ENCODE assay signal across 24 cellular contexts in genomic region chr4:94671113-94671512, GRCh38.
DNase-seq lines count a peak whose midpoint lies in the region; ATAC-seq and TF ChIP-seq lines count a peak whose summit lies in the region.
"Had no signal": no experiment of that assay in that cellular context is flagged by ENCODE, and none has a peak within 500 bp of the region (broad histone marks: within the 10 kb centered on the region; RNA-seq: fewer than 3 reads in every experiment).

No MANE protein-coding gene starts in this region.

- no peak overlapping the region for H3K4me3 Mint-ChIP-seq in Calu3 (ENCODE audit: low read depth, unreplicated experiment)
- no peak overlapping the region for H3K4me3 Mint-ChIP-seq in glutamatergic neuron (ENCODE audit: unreplicated experiment)
- H3K4me3 Mint-ChIP-seq in progenitor cell of endocrine pancreas (ENCODE audit: low read depth) = no peak overlapping the region
- H3K4me3 Mint-ChIP-seq: CD8-positive, alpha-beta T cell had no signal

- H3K27me3 Mint-ChIP-seq in Calu3 (ENCODE audit: unreplicated experiment) = no peaks in the 10 kb centered on the region
- H3K27me3 Mint-ChIP-seq in glutamatergic neuron (ENCODE audit: unreplicated experiment) = no peaks in the 10 kb centered on the region
- H3K27me3 Mint-ChIP-seq in progenitor cell of endocrine pancreas = no peaks in the 10 kb centered on the region

- H3K27me3 ChIP-seq in heart left ventricle = no peaks in the 10 kb centered on the region
- no peaks in the 10 kb centered on the region for H3K27me3 ChIP-seq in left ventricle myocardium inferior (ENCODE audit: low read depth)
- H3K27me3 ChIP-seq: MG63, SJSA1 had no signal

- H3K4me1 ChIP-seq in heart left ventricle (peaks cover 0 to 5% (median 0%) of the 10 kb centered on the region in 12 donors), left ventricle myocardium inferior (no peaks in the 10 kb centered on the region)
- H3K4me1 ChIP-seq: Caco-2, SJSA1 had no signal

- H3K36me3 Mint-ChIP-seq in Calu3 (ENCODE audit: insufficient read depth, unreplicated experiment) (peaks cover 5% of the 10 kb centered on the region), glutamatergic neuron (ENCODE audit: unreplicated experiment) (no peaks in the 10 kb centered on the region), progenitor cell of endocrine pancreas (ENCODE audit: insufficient read depth) (no peaks in the 10 kb centered on the region)

- H3K4me1 Mint-ChIP-seq in Calu3 (ENCODE audit: low read depth, unreplicated experiment) (peaks cover 15% of the 10 kb centered on the region), glutamatergic neuron (ENCODE audit: low read depth, unreplicated experiment) (peaks cover 19% of the 10 kb centered on the region), progenitor cell of endocrine pancreas (ENCODE audit: low read depth) (peaks cover 43% of the 10 kb centered on the region)

- TF ChIP-seq CTCF in heart left ventricle (IDR thresholded peaks at IDR 0.05) = no peak
- no peak for TF ChIP-seq CTCF in left ventricle myocardium inferior (IDR thresholded peaks at IDR 0.05; ENCODE audit: borderline replicate concordance)
- no peak for TF ChIP-seq CTCF in Calu3 (IDR thresholded peaks at IDR 0.05; ENCODE audit: unreplicated experiment)
- TF ChIP-seq CTCF in glutamatergic neuron (IDR thresholded peaks at IDR 0.05; ENCODE audit: partially characterized antibody, unreplicated experiment) = no peak
- TF ChIP-seq CTCF in progenitor cell of endocrine pancreas (IDR thresholded peaks at IDR 0.05; ENCODE audit: unreplicated experiment) = no peak

- H3K9me3 Mint-ChIP-seq in Calu3 (ENCODE audit: low read depth, unreplicated experiment) = no peaks in the 10 kb centered on the region
- H3K9me3 Mint-ChIP-seq in glutamatergic neuron (ENCODE audit: unreplicated experiment) = peaks cover 2% of the 10 kb centered on the region
- H3K9me3 Mint-ChIP-seq in progenitor cell of endocrine pancreas (ENCODE audit: low read depth) = no peaks in the 10 kb centered on the region
- H3K9me3 Mint-ChIP-seq: CD8-positive, alpha-beta T cell had no signal

- BruUV-seq in Calu3 (replicated peaks; lab: Mats Ljungman, UMichigan) = no TSS peak

- H3K4me3 ChIP-seq in heart left ventricle (no peak overlapping the region), left ventricle myocardium inferior (no peak overlapping the region)
- H3K4me3 ChIP-seq: GM12878, MG63, SJSA1 had no signal

- H3K9me3 ChIP-seq in heart left ventricle (no peaks in the 10 kb centered on the region), left ventricle myocardium inferior (replicated peaks) (no peaks in the 10 kb centered on the region)
- H3K9me3 ChIP-seq: Caco-2, MG63, SJSA1 had no signal

- H3K27ac ChIP-seq in heart left ventricle (no peak overlapping the region), left ventricle myocardium inferior (replicated peaks) (no peak overlapping the region)
- H3K27ac ChIP-seq: SJSA1 had no signal

- CTCF ChIA-PET in Calu3 (lab: Charles Lee) = interaction anchor here (0.6 kb wide), 1 partner anchor 19 kb away, joined by 3 read pairs; no protein-coding TSS in a partner anchor

- H3K36me3 ChIP-seq in heart left ventricle (peaks cover 0 to 30% (median 8%) of the 10 kb centered on the region in 9 donors), left ventricle myocardium inferior (peaks cover 23% of the 10 kb centered on the region)
- H3K36me3 ChIP-seq: MG63 had no signal

- no peak for TF ChIP-seq POLR2A in heart left ventricle (IDR thresholded peaks at IDR 0.05)

- H3K27ac Mint-ChIP-seq in Calu3 (ENCODE audit: unreplicated experiment) = peak overlapping the region; percentile 91
- H3K27ac Mint-ChIP-seq in glutamatergic neuron (ENCODE audit: unreplicated experiment) = peak overlapping the region; percentile 35
- peak overlapping the region; percentile 3 for H3K27ac Mint-ChIP-seq in progenitor cell of endocrine pancreas
- H3K27ac Mint-ChIP-seq: CD8-positive, alpha-beta T cell had no signal

- 85 to 95% (median 87%) methylated on average over 5 of the region's 5 CpGs for WGBS in heart left ventricle, 4 donors

- intact Hi-C loops in heart left ventricle (cut with DNase I) (no loop called here), left ventricle myocardium inferior (cut with micrococcal nuclease) (no loop called here), Calu3 (cut with micrococcal nuclease; ENCODE audit: unreplicated experiment) (loop anchor here (2.0 kb wide), 1 partner anchor 28 kb away; no protein-coding TSS in a partner anchor)

- ATAC-seq in heart left ventricle = peak in 3 of 4 donors; percentile 17 to 30 (median 27)
- no peak for ATAC-seq in HG03135 (IDR thresholded peaks at IDR 0.05; ENCODE audit: unreplicated experiment)
- ATAC-seq: CD8-positive, alpha-beta T cell; GM12878; HCT116 had no signal

- DNase-seq in heart left ventricle (no peak), left ventricle myocardium inferior (no peak), Calu3 (no peak), glutamatergic neuron (no peak), progenitor cell of endocrine pancreas (ENCODE audit: low spot score, unreplicated experiment) (no peak), AML-193 (lab: John Stamatoyannopoulos, UW) (no peak), MV-4-11 (lab: John Stamatoyannopoulos, UW) (no peak)
- DNase-seq: C1 segment of cervical spinal cord; Caco-2; CD8-positive, alpha-beta T cell; DMS 273 treated with DMSO at 0.1 percent for 48 hours; DMS79; EL; GDM1; KG1; MG63; NCI-H446; NCI-H524 treated with DMSO at 0.1 percent for 48 hours; NCI-H774; Right ventricle myocardium superior had no signal

Comparison
In these comparisons a context has a peak if more than half of its experiments do, and no peak if none do; other contexts are left out.
1. H3K27ac Mint-ChIP-seq: peak in every context shown above with its lines; median percentile 91 in Calu3; 35 in glutamatergic neuron; 3 in progenitor cell of endocrine pancreas.